In the genomic region with DNA sequence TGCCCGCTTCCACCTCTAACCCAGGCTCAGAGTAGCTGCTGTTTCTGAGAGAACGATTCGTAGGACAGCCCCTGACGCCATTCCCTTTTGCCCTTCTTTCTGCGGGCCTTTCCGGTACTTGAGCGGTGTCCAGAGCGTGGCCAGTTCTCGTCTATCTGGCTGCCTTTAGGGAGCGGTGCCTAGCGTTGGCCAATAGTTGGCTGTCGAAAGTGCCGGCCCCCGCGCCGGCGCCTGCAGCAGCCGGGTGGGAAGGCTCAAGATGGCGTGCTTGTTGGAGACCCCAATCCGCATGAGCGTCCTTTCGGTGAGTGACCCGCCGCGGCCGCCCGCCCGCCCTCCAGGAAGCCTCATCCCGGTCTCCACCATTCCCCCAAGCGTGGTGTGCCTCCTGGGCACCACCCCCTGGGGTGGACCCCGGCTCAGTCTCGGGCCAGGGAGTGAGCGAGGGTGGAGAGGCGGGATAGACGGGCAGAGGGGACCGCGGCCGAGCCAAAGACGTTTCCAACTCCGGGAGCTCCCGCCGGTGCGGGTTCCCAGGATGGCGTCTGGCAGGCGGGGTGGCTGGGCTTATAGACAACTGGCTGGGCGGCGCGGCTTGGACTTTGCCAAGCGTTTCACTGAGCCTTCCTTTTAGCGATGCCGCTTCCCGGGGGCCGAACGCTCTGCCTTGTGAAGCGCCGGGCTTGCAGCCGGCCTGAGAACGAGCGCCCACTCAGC, we compare ENCODE assay signal across 8 cellular contexts. TPM values are rescaled to one million over a fixed set of nuclear protein-coding genes. Genes with fewer than 3 reads are reported as not detected.
DNase-seq lines count a peak whose midpoint lies in the region; ATAC-seq, FAIRE-seq and TF ChIP-seq lines count a peak whose summit lies in the region.

A gene with protein sequence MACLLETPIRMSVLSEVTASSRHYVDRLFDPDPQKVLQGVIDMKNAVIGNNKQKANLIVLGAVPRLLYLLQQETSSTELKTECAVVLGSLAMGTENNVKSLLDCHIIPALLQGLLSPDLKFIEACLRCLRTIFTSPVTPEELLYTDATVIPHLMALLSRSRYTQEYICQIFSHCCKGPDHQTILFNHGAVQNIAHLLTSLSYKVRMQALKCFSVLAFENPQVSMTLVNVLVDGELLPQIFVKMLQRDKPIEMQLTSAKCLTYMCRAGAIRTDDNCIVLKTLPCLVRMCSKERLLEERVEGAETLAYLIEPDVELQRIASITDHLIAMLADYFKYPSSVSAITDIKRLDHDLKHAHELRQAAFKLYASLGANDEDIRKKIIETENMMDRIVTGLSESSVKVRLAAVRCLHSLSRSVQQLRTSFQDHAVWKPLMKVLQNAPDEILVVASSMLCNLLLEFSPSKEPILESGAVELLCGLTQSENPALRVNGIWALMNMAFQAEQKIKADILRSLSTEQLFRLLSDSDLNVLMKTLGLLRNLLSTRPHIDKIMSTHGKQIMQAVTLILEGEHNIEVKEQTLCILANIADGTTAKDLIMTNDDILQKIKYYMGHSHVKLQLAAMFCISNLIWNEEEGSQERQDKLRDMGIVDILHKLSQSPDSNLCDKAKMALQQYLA (plus strand): TSS at position 6 of the 717 bp plus-strand sequence. CDS start 254 bp downstream, at position 260.

- peak within 1 kb of the TSS; percentile 95 for H3K27ac Mint-ChIP-seq in T-helper 1 cell treated with Interleukin-12 subunit alpha and Interleukin-12 subunit beta and Interleukin-4 antibody, amounts not matched to agents 30 μg/mL and 1 μg/mL, for 36 hours

- no peaks in the 10 kb centered on the region for H3K9me3 Mint-ChIP-seq in T-helper 1 cell treated with Interleukin-12 subunit alpha and Interleukin-12 subunit beta and Interleukin-4 antibody, amounts not matched to agents 30 μg/mL and 1 μg/mL, for 36 hours

- peak within 1 kb of the TSS; percentile 83 to 99 for H4K8ac ChIP-seq in IMR-90 (ENCODE audit: low read depth in 2 of 2, low read length in 2 of 2)

- H3K9ac ChIP-seq in IMR-90 (ENCODE audit: low read depth, low read length) (peak within 1 kb of the TSS; percentile 96), keratinocyte (ENCODE audit: control insufficient read depth, extremely low read depth, insufficient read depth, low read length) (peak within 1 kb of the TSS; percentile 96)

- H3K27ac ChIP-seq in IMR-90 (ENCODE audit: insufficient read depth, low read length) (peak within 1 kb of the TSS; percentile 89), keratinocyte (ENCODE audit: control insufficient read depth, insufficient read depth, low read length) (peak within 1 kb of the TSS; percentile 95)

- H3K4me1 Mint-ChIP-seq in T-helper 1 cell treated with Interleukin-12 subunit alpha and Interleukin-12 subunit beta and Interleukin-4 antibody, amounts not matched to agents 30 μg/mL and 1 μg/mL, for 36 hours (ENCODE audit: low read depth) = peaks cover 31% of the 10 kb centered on the region

- H4K20me1 ChIP-seq in IMR-90 (ENCODE audit: insufficient read depth, low read length) (peaks cover 13% of the 10 kb centered on the region), keratinocyte (ENCODE audit: control insufficient read depth, extremely low read depth, insufficient read depth, low read length) (no peaks in the 10 kb centered on the region)

- H3K27me3 Mint-ChIP-seq in T-helper 1 cell treated with Interleukin-12 subunit alpha and Interleukin-12 subunit beta and Interleukin-4 antibody, amounts not matched to agents 30 μg/mL and 1 μg/mL, for 36 hours (ENCODE audit: low read depth) = peaks cover 7% of the 10 kb centered on the region

- FAIRE-seq in keratinocyte (lab: Jason Lieb, UNC) = no peak

- H3K9me1 ChIP-seq in IMR-90 (ENCODE audit: insufficient read depth, low read length) = peaks cover 3% of the 10 kb centered on the region; the same call in 1 of the 2 replicates
- no peaks in the 10 kb centered on the region for H3K9me1 ChIP-seq in keratinocyte (ENCODE audit: control insufficient read depth, extremely low read depth, insufficient read depth, low read length)

- no peak for TF ChIP-seq RAD21 in IMR-90 (IDR thresholded peaks at IDR 0.05; ENCODE audit: low read length)

- H3K9me3 ChIP-seq in IMR-90 (ENCODE audit: control insufficient read depth, insufficient read depth, low read length) = no peaks in the 10 kb centered on the region
- H3K9me3 ChIP-seq in keratinocyte (ENCODE audit: control insufficient read depth, low read depth, low read length) = no peaks in the 10 kb centered on the region

- dilution Hi-C loops in IMR-90 (cut with HindIII; ENCODE audit: low sequenced_read_pairs, unreplicated experiment) = no loop called here
- dilution Hi-C loops in keratinocyte (cut with MboI; ENCODE audit: extremely low pct_ligation_motif_present, low sequenced_read_pairs) = no loop called here

- H3K56ac ChIP-seq in IMR-90 (ENCODE audit: extremely low read depth, insufficient read depth, low read length) = peak within 1 kb of the TSS; percentile 97

- H3K23ac ChIP-seq in IMR-90 (ENCODE audit: low read depth, low read length) = peak within 1 kb of the TSS; percentile 98

- ATAC-seq in GM21619 (IDR thresholded peaks at IDR 0.05; ENCODE audit: unreplicated experiment) = peak; percentile 56
- ATAC-seq in IMR-90 (ENCODE audit: low read depth) = peak; percentile 77

- peaks cover 2% of the 10 kb centered on the region; the same call in 1 of the 2 replicates for H3K4me1 ChIP-seq in IMR-90 (ENCODE audit: control insufficient read depth, insufficient read depth, low read length)
- peaks cover 28% of the 10 kb centered on the region for H3K4me1 ChIP-seq in keratinocyte (ENCODE audit: control insufficient read depth, extremely low read depth, insufficient read depth, low read length)

- peak within 1 kb of the TSS; percentile 98 for H2BK120ac ChIP-seq in IMR-90 (ENCODE audit: low read depth, low read length)

- H3K36me3 ChIP-seq in IMR-90 (ENCODE audit: control insufficient read depth, insufficient read depth, low read length) (0 out of 2 replicates have a peak, but pooled peaks cover 1% of the 10 kb centered on the region), keratinocyte (ENCODE audit: control insufficient read depth in 2 of 2, extremely low read depth in 1 of 2, insufficient read depth in 2 of 2, low read length in 2 of 2) (peaks cover 0 to 3% of the 10 kb centered on the region in 2 experiments)

- peaks cover 51% of the 10 kb centered on the region for H3K79me2 ChIP-seq in keratinocyte (ENCODE audit: control insufficient read depth, insufficient read depth, low read length)

- WGBS in IMR-90 (ENCODE audit: extremely low coverage in 2 of 2, insufficient read length in 1 of 2), 2 experiments = 1% methylated on average over 29 of the region's 59 CpGs; no CpG with 5 or more reads in 1 of the 2 experiments

- intact Hi-C loops in IMR-90 (cut with micrococcal nuclease) = loop anchor here (5.0 kb wide), 3 partner anchors 35 to 140 kb away; a partner anchor contains a TSS

- H4K5ac ChIP-seq in IMR-90 (ENCODE audit: low read depth, low read length) = peak within 1 kb of the TSS; percentile 88

- no TSS peak for BruUV-seq in IMR-90 (replicated peaks; lab: Mats Ljungman, UMichigan)

- H2AFZ ChIP-seq in IMR-90 (replicated peaks; ENCODE audit: low read length, poor library complexity) = peak within 1 kb of the TSS; percentile 96
- peak within 1 kb of the TSS; percentile 100 for H2AFZ ChIP-seq in keratinocyte (ENCODE audit: control insufficient read depth, low read length)

- H3K4ac ChIP-seq in IMR-90 (ENCODE audit: low read depth, low read length) = peak within 1 kb of the TSS; percentile 99

- H2BK20ac ChIP-seq in IMR-90 (ENCODE audit: low read depth, low read length) = peak within 1 kb of the TSS; percentile 96

- H3K79me1 ChIP-seq in IMR-90 (ENCODE audit: low read depth in 1 of 2, low read length in 2 of 2) = peaks cover 8 to 26% of the 10 kb centered on the region in 2 experiments

- TF ChIP-seq CTCF in IMR-90 (conservative IDR thresholded peaks at IDR 0.05; ENCODE audit: low read depth, low read length) (no peak), keratinocyte (optimal IDR thresholded peaks at IDR 0.05 in 1 of 3, IDR thresholded peaks at IDR 0.05 in 1 of 3, conservative IDR thresholded peaks at IDR 0.05 in 1 of 3; ENCODE audit: extremely low read depth in 1 of 3, insufficient read depth in 2 of 3, low read length in 3 of 3) (no peak)

- 0 out of 2 replicates have a peak, but pooled peaks have one; percentile 31 for TF ChIP-seq POLR2A in IMR-90 (IDR thresholded peaks at IDR 0.05; ENCODE audit: low read depth, low read length)

- POLR2A ChIA-PET in IMR-90 (lab: Charles Lee; ENCODE audit: unreplicated experiment) = interaction anchor here (0.6 kb wide), 1 partner anchor 12 kb away, joined by 3 read pairs; a partner anchor contains a TSS

- H3K36me3 Mint-ChIP-seq in T-helper 1 cell treated with Interleukin-12 subunit alpha and Interleukin-12 subunit beta and Interleukin-4 antibody, amounts not matched to agents 30 μg/mL and 1 μg/mL, for 36 hours (ENCODE audit: low read depth) = peaks cover 11% of the 10 kb centered on the region

- H2BK5ac ChIP-seq in IMR-90 (ENCODE audit: low read depth, low read length, poor library complexity, severe bottlenecking) = peak within 1 kb of the TSS; percentile 90

- H3K18ac ChIP-seq in IMR-90 (ENCODE audit: low read depth, low read length) = peak within 1 kb of the TSS; percentile 91

- peak within 1 kb of the TSS; percentile 62 for H2AK9ac ChIP-seq in IMR-90 (replicated peaks; ENCODE audit: low read depth, low read length, poor library complexity)

- peak; percentile 53 for DNase-seq in NCI-H2107 (lab: John Stamatoyannopoulos, UW)
- DNase-seq in NCI-H2107 treated with DMSO at 0.1 percent for 48 hours (lab: John Stamatoyannopoulos, UW; ENCODE audit: unreplicated experiment) = no peak
- no peak for DNase-seq in IMR-90
- DNase-seq in cerebellum (ENCODE audit: low spot score) = peak; percentile 62
- DNase-seq in keratinocyte (ENCODE audit: low read depth, low spot score) = no peak
- peak; percentile 32 for DNase-seq in stimulated activated CD4-positive, alpha-beta T cell treated with anti-CD3 and anti-CD28 coated beads, Interleukin-4, amount 100 ng/mL, for 24 hours

- peak within 1 kb of the TSS; percentile 93 for H3K14ac ChIP-seq in IMR-90 (replicated peaks; ENCODE audit: low read depth, low read length)

- no peak within 1 kb of the TSS for H2AK5ac ChIP-seq in IMR-90 (ENCODE audit: low read depth, low read length)

- H2BK15ac ChIP-seq in IMR-90 (ENCODE audit: low read depth, low read length) = peak within 1 kb of the TSS; percentile 97; the same call in 2 of the 3 replicates

- CTCF ChIA-PET in IMR-90 (lab: Yijun Ruan, JAX) = no interaction called here

- H3K27me3 ChIP-seq in IMR-90 (ENCODE audit: control insufficient read depth, insufficient read depth, low read length) = peaks cover 1% of the 10 kb centered on the region; the same call in 1 of the 2 replicates
- H3K27me3 ChIP-seq in keratinocyte (ENCODE audit: control insufficient read depth, extremely low read depth, insufficient read depth, low read length) = no peaks in the 10 kb centered on the region

- H3K4me3 ChIP-seq in IMR-90 (ENCODE audit: insufficient read depth, low read depth, low read length) (peak within 1 kb of the TSS; percentile 57), keratinocyte (ENCODE audit: control insufficient read depth in 2 of 3, extremely low read depth in 1 of 3, insufficient read depth in 2 of 3, low read depth in 1 of 3, low read length in 3 of 3) (peak within 1 kb of the TSS; percentile 87 to 88 (median 87))

- H4K91ac ChIP-seq in IMR-90 (ENCODE audit: insufficient read depth, low read depth, low read length) = peak within 1 kb of the TSS; percentile 100

- H3K4me3 Mint-ChIP-seq in T-helper 1 cell treated with Interleukin-12 subunit alpha and Interleukin-12 subunit beta and Interleukin-4 antibody, amounts not matched to agents 30 μg/mL and 1 μg/mL, for 36 hours = peak within 1 kb of the TSS; percentile 94

- peak within 1 kb of the TSS; percentile 93 for H3K4me2 ChIP-seq in IMR-90 (ENCODE audit: low read depth, low read length)
- H3K4me2 ChIP-seq in keratinocyte (ENCODE audit: control insufficient read depth, extremely low read depth, insufficient read depth, low read depth, low read length) = peak within 1 kb of the TSS; percentile 98

- in situ Hi-C loops in IMR-90 (cut with MboI; ENCODE audit: low sequenced_read_pairs) = no loop called here

RNA-seq across cellular contexts. Expression of the gene that starts here (rescaled TPM):
- total RNA-seq in IMR-90 (2012; rRNA removed) (66.7 and 75.1 TPM in 2 replicates), cerebellum (118 TPM)
- polyA plus RNA-seq in IMR-90 (2012; rRNA removed) (39.1 and 45.7 TPM in 2 replicates), keratinocyte (50.8 to 66.1 TPM (median 51.3 TPM) in 3 replicates)
- polyA plus RNA-seq in IMR-90 (2012; cell fraction: cytosol; rRNA removed) = 10.4 and 30.9 TPM in 2 replicates
- 9.0 and 32.7 TPM in 2 replicates for polyA plus RNA-seq in IMR-90 (2012; cell fraction: nucleus; rRNA removed; ENCODE audit: low replicate concordance)
- 32.5 TPM for polyA plus RNA-seq in keratinocyte (2011; ENCODE audit: low read depth)
- 33.4 and 61.3 TPM in 2 replicates for polyA plus RNA-seq in keratinocyte (2011; cell fraction: cytosol; rRNA removed)
- polyA plus RNA-seq in keratinocyte (2011; cell fraction: nucleus; rRNA removed) = 59.0 and 62.6 TPM in 2 replicates
- polyA plus RNA-seq in keratinocyte (2012; ENCODE audit: low replicate concordance) = 14.8 and 26.3 TPM in 2 replicates
- 174 to 240 TPM (median 199 TPM) in 3 replicates for polyA minus RNA-seq in keratinocyte
- polyA minus RNA-seq in keratinocyte (2011; cell fraction: cytosol; rRNA and poly(A)+ RNA removed) = 57.2 TPM
- 61.0 and 115 TPM in 2 replicates for polyA minus RNA-seq in keratinocyte (2011; cell fraction: nucleus; rRNA and poly(A)+ RNA removed)

Comparison
In these comparisons a context has a peak if more than half of its experiments do, and no peak if none do; other contexts are left out.
1. DNase-seq: peak in NCI-H2107 (single experiment), cerebellum (single experiment) and stimulated activated CD4-positive, alpha-beta T cell treated with anti-CD3 and anti-CD28 coated beads, Interleukin-4, amount 100 ng/mL, for 24 hours (single experiment); none in NCI-H2107 treated with DMSO at 0.1 percent for 48 hours (single experiment), IMR-90 (single experiment) and keratinocyte (single experiment).